In genomic region chr1:118988186-118989005, GRCh38 we compare ENCODE assay signal across 11 cellular contexts. TPM values are rescaled to one million over a fixed set of nuclear protein-coding genes. Genes with fewer than 3 reads are reported as not detected.
DNase-seq lines count a peak whose midpoint lies in the region; ATAC-seq and TF ChIP-seq lines count a peak whose summit lies in the region.
"Had no signal": no experiment of that assay in that cellular context is flagged by ENCODE, and none has a peak within 500 bp of the region (broad histone marks: within the 10 kb centered on the region; RNA-seq: fewer than 3 reads in every experiment).

TSS of gene TBX15 (minus strand) at chr1:118988343. CDS start at chr1:118987795, 548 bp downstream.

- WGBS in esophagus, 2 donors = 11 to 18% methylated on average over 29 to 31 of the region's 31 CpGs

- H3K27ac ChIP-seq in esophagus (ENCODE audit: low read depth in 2 of 2, low read length in 1 of 2) = no peak within 1 kb of the TSS
- H3K27ac ChIP-seq in PC-9 = no peak within 1 kb of the TSS

- H3K4me3 Mint-ChIP-seq in stimulated activated naive CD8-positive, alpha-beta T cell treated with anti-CD3 and anti-CD28 coated beads, Interleukin-15, Interleukin-2, amounts not matched to agents 100 ng/mL and 50 ng/mL, for 24 hours = peak within 1 kb of the TSS; percentile 35
- peak within 1 kb of the TSS; percentile 38 for H3K4me3 Mint-ChIP-seq in natural killer cell treated with Interleukin-12 subunit alpha and Interleukin-12 subunit beta and Interleukin-15 and Interleukin-18, amount 100 ng/mL, for 72 hours

- peaks cover 93% of the 10 kb centered on the region for H3K27me3 Mint-ChIP-seq in stimulated activated naive CD8-positive, alpha-beta T cell treated with anti-CD3 and anti-CD28 coated beads, Interleukin-15, Interleukin-2, amounts not matched to agents 100 ng/mL and 50 ng/mL, for 24 hours
- peaks cover 64 to 89% of the 10 kb centered on the region in 2 donors for H3K27me3 Mint-ChIP-seq in natural killer cell treated with Interleukin-12 subunit alpha and Interleukin-12 subunit beta and Interleukin-15 and Interleukin-18, amount 100 ng/mL, for 72 hours

- CTCF ChIA-PET in PC-9 (lab: Charles Lee) = no interaction called here

- POLR2A ChIA-PET in PC-9 (lab: Charles Lee; ENCODE audit: unreplicated experiment) = no interaction called here

- no peaks in the 10 kb centered on the region for H3K79me2 ChIP-seq in PC-9 (ENCODE audit: low read depth)

- H4K20me1 ChIP-seq in PC-9 (ENCODE audit: insufficient read depth) = no peaks in the 10 kb centered on the region

- H3K9me3 ChIP-seq in esophagus (ENCODE audit: control insufficient read depth in 2 of 2, insufficient read depth in 1 of 2, low read depth in 1 of 2, low read length in 1 of 2) (peaks cover 9 to 15% of the 10 kb centered on the region in 2 donors), PC-9 (ENCODE audit: insufficient read depth, low read depth) (no peaks in the 10 kb centered on the region)

- no peak for DNase-seq in stimulated activated naive CD8-positive, alpha-beta T cell treated with anti-CD3 and anti-CD28 coated beads, Interleukin-15, Interleukin-2, amounts not matched to agents 100 U/mL and 50 U/mL, for 24 hours
- DNase-seq in natural killer cell treated with Interleukin-12 subunit alpha and Interleukin-12 subunit beta and Interleukin-15 and Interleukin-18, amount 100 ng/mL, for 72 hours (ENCODE audit: low spot score) = no peak
- no peak for DNase-seq in omental fat pad (ENCODE audit: low spot score)
- no peak for DNase-seq in PC-9
- DNase-seq: DMS 273 treated with DMSO at 0.1 percent for 48 hours, NCI-H2107, small intestine had no signal

- H3K36me3 ChIP-seq in esophagus (ENCODE audit: control insufficient read depth in 2 of 2, insufficient read depth in 2 of 2, low read length in 1 of 2) = no peaks in the 10 kb centered on the region
- H3K36me3 ChIP-seq in PC-9 (ENCODE audit: low read depth) = no peaks in the 10 kb centered on the region

- intact Hi-C loops in PC-9 (cut with micrococcal nuclease; ENCODE audit: unreplicated experiment) = no loop called here

- H3K36me3 Mint-ChIP-seq in stimulated activated naive CD8-positive, alpha-beta T cell treated with anti-CD3 and anti-CD28 coated beads, Interleukin-15, Interleukin-2, amounts not matched to agents 100 ng/mL and 50 ng/mL, for 24 hours (ENCODE audit: low read depth) = peaks cover 18% of the 10 kb centered on the region
- H3K36me3 Mint-ChIP-seq in natural killer cell treated with Interleukin-12 subunit alpha and Interleukin-12 subunit beta and Interleukin-15 and Interleukin-18, amount 100 ng/mL, for 72 hours = peaks cover 32% of the 10 kb centered on the region

- peaks cover 9 to 22% of the 10 kb centered on the region in 2 donors for H3K4me1 ChIP-seq in esophagus (ENCODE audit: control insufficient read depth in 2 of 2, insufficient read depth in 2 of 2, low read length in 1 of 2)
- no peaks in the 10 kb centered on the region for H3K4me1 ChIP-seq in PC-9 (replicated peaks; ENCODE audit: insufficient read depth)

- peaks cover 12% of the 10 kb centered on the region for H3K9me3 Mint-ChIP-seq in stimulated activated naive CD8-positive, alpha-beta T cell treated with anti-CD3 and anti-CD28 coated beads, Interleukin-15, Interleukin-2, amounts not matched to agents 100 ng/mL and 50 ng/mL, for 24 hours
- H3K9me3 Mint-ChIP-seq in natural killer cell treated with Interleukin-12 subunit alpha and Interleukin-12 subunit beta and Interleukin-15 and Interleukin-18, amount 100 ng/mL, for 72 hours = no peaks in the 10 kb centered on the region

- no TSS peak for BruUV-seq in PC-9 (replicated peaks; lab: Mats Ljungman, UMichigan)

- H3K27me3 ChIP-seq in esophagus (ENCODE audit: control insufficient read depth in 1 of 2, insufficient read depth in 2 of 2, low read length in 2 of 2) (peaks cover 11 to 68% of the 10 kb centered on the region in 2 donors), PC-9 (ENCODE audit: insufficient read depth, low read depth) (peaks cover 58% of the 10 kb centered on the region)

- no peak within 1 kb of the TSS for H2AFZ ChIP-seq in PC-9

- peaks cover 29% of the 10 kb centered on the region for H3K4me1 Mint-ChIP-seq in stimulated activated naive CD8-positive, alpha-beta T cell treated with anti-CD3 and anti-CD28 coated beads, Interleukin-15, Interleukin-2, amounts not matched to agents 100 ng/mL and 50 ng/mL, for 24 hours (ENCODE audit: low read depth)
- peaks cover 10 to 15% of the 10 kb centered on the region in 2 donors for H3K4me1 Mint-ChIP-seq in natural killer cell treated with Interleukin-12 subunit alpha and Interleukin-12 subunit beta and Interleukin-15 and Interleukin-18, amount 100 ng/mL, for 72 hours (ENCODE audit: low read depth in 2 of 2)

- TF ChIP-seq CTCF in omental fat pad (IDR thresholded peaks at IDR 0.05) (no peak), PC-9 (conservative IDR thresholded peaks at IDR 0.05) (no peak)

- H3K4me3 ChIP-seq in esophagus (ENCODE audit: low read depth in 1 of 2, low read length in 2 of 2) (peak within 1 kb of the TSS; percentile 36 to 54), PC-9 (no peak within 1 kb of the TSS)

- no peaks in the 10 kb centered on the region for H3K9me2 ChIP-seq in PC-9 (ENCODE audit: insufficient read depth)

- no peak within 1 kb of the TSS for H3K4me2 ChIP-seq in PC-9

- H3K27ac Mint-ChIP-seq in stimulated activated naive CD8-positive, alpha-beta T cell treated with anti-CD3 and anti-CD28 coated beads, Interleukin-15, Interleukin-2, amounts not matched to agents 100 ng/mL and 50 ng/mL, for 24 hours = no peak within 1 kb of the TSS
- no peak within 1 kb of the TSS for H3K27ac Mint-ChIP-seq in natural killer cell treated with Interleukin-12 subunit alpha and Interleukin-12 subunit beta and Interleukin-15 and Interleukin-18, amount 100 ng/mL, for 72 hours

- ATAC-seq in stimulated activated naive CD8-positive, alpha-beta T cell treated with anti-CD3 and anti-CD28 coated beads, Interleukin-15, Interleukin-2, amounts not matched to agents 100 U/mL and 50 U/mL, for 24 hours = no peak
- no peak for ATAC-seq in natural killer cell treated with Interleukin-12 subunit alpha and Interleukin-12 subunit beta and Interleukin-15 and Interleukin-18, amount 100 ng/mL, for 72 hours
- ATAC-seq in GM21619 (IDR thresholded peaks at IDR 0.05; ENCODE audit: unreplicated experiment) (no peak), omental fat pad (ENCODE audit: low FRiP score) (no peak), HG03159 (IDR thresholded peaks at IDR 0.05; ENCODE audit: unreplicated experiment) (no peak)

- no peaks in the 10 kb centered on the region for H3F3A ChIP-seq in PC-9 (ENCODE audit: insufficient read depth, low read depth)

RNA-seq across cellular contexts. Expression of gene TBX15, which starts in this region (rescaled TPM):
- polyA plus RNA-seq in esophagus = under 1 TPM in 1 of 2 donors, not detected in 1; 0.02 TPM
- not detected for total RNA-seq in natural killer cell treated with Interleukin-12 subunit alpha and Interleukin-12 subunit beta and Interleukin-15 and Interleukin-18, amount 100 ng/mL, for 72 hours
- 1 to 10 TPM; 1.8 to 4.1 (median 3.2) TPM for total RNA-seq in omental fat pad
- total RNA-seq in PC-9 (2021) = not detected in 2 replicates
